22 cellular contexts compared by ENCODE assay signal in the genomic region with DNA sequence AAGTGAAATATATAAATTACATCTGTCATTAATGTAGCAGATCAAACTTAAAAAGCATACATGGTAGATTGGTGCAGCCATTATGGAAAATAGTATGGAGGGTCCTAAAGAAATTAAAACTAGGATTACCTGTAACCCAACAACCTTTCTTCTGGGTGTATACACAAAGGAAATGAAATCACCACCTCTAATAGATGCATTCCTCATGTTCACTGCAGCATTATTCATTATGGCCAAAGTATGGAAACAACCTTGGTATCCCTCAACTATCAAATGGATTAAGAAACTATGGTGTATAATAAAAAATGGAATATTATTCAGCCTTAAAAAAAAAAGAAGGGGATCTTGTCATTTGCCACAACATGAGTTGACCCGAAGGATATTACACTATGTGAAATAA. TPM values are rescaled to one million over a fixed set of nuclear protein-coding genes. Genes with fewer than 3 reads are reported as not detected.
A peak's percentile ranks its signal among the peaks of the same experiment; 100 is the strongest.
DNase-seq lines count a peak whose midpoint lies in the region; FAIRE-seq and TF ChIP-seq lines count a peak whose summit lies in the region.
"Had no signal": no experiment of that assay in that cellular context is flagged by ENCODE, and none has a peak within 500 bp of the region (broad histone marks: within the 10 kb centered on the region; RNA-seq: fewer than 3 reads in every experiment).

No MANE protein-coding gene starts in this region.

- peaks cover 52% of the 10 kb centered on the region for H3K4me1 Mint-ChIP-seq in HFFc6 (ENCODE audit: low read depth)
- H3K4me1 Mint-ChIP-seq: IgD-negative memory B cell had no signal

- no peaks in the 10 kb centered on the region for H3K9me3 ChIP-seq in mammary epithelial cell (replicated peaks; ENCODE audit: insufficient read depth, low read length)
- no peaks in the 10 kb centered on the region for H3K9me3 ChIP-seq in keratinocyte (ENCODE audit: control insufficient read depth, low read depth, low read length)
- H3K9me3 ChIP-seq: HAP-1, SJSA1 had no signal

- H3K4me1 ChIP-seq in mammary epithelial cell (ENCODE audit: insufficient read depth, low read length), result peaks cover 27% of the 10 kb centered on the region
- H3K4me1 ChIP-seq in keratinocyte (ENCODE audit: control insufficient read depth, extremely low read depth, insufficient read depth, low read length), result peaks cover 18% of the 10 kb centered on the region

- H3K27ac ChIP-seq in mammary epithelial cell (ENCODE audit: insufficient read depth, low read depth, low read length) (peak overlapping the region; percentile 96), keratinocyte (ENCODE audit: control insufficient read depth, insufficient read depth, low read length) (peak overlapping the region; percentile 84)
- H3K27ac ChIP-seq: C4-2B, RWPE1, SJSA1 had no signal

- no peak overlapping the region; the same call in 1 of the 2 replicates for H3K4me3 Mint-ChIP-seq in HFFc6
- H3K4me3 Mint-ChIP-seq: IgD-negative memory B cell had no signal

- H3K9me1 ChIP-seq in keratinocyte (ENCODE audit: control insufficient read depth, extremely low read depth, insufficient read depth, low read length), result peaks cover 3% of the 10 kb centered on the region

- H3K36me3 ChIP-seq in mammary epithelial cell (ENCODE audit: insufficient read depth, low read length) (no peaks in the 10 kb centered on the region), keratinocyte (ENCODE audit: control insufficient read depth in 2 of 2, extremely low read depth in 1 of 2, insufficient read depth in 2 of 2, low read length in 2 of 2) (no peaks in the 10 kb centered on the region)
- H3K36me3 ChIP-seq: HAP-1, SJSA1 had no signal

- dilution Hi-C loops in mammary epithelial cell (cut with HindIII; ENCODE audit: low sequenced_read_pairs) (no loop called here), keratinocyte (cut with MboI; ENCODE audit: extremely low pct_ligation_motif_present, low sequenced_read_pairs) (no loop called here)

- peaks cover 85% of the 10 kb centered on the region for H3K79me2 ChIP-seq in mammary epithelial cell (ENCODE audit: insufficient read depth, low read length)
- peaks cover 81% of the 10 kb centered on the region for H3K79me2 ChIP-seq in keratinocyte (ENCODE audit: control insufficient read depth, insufficient read depth, low read length)

- in situ Hi-C loops in mammary epithelial cell (cut with MboI; ENCODE audit: low sequenced_read_pairs in 2 of 2), result no loop called here

- WGBS in mammary epithelial cell (ENCODE audit: low coverage, missing lambda C conversion rate), result 90% methylated on average over 1 of the region's 1 CpG

- H3K27me3 ChIP-seq in mammary epithelial cell (ENCODE audit: insufficient read depth, low read length) (no peaks in the 10 kb centered on the region), keratinocyte (ENCODE audit: control insufficient read depth, extremely low read depth, insufficient read depth, low read length) (no peaks in the 10 kb centered on the region)
- H3K27me3 ChIP-seq: SJSA1 had no signal

- H3K4me3 ChIP-seq in mammary epithelial cell (replicated peaks in 1 of 3; ENCODE audit: insufficient read depth in 1 of 3, low read depth in 2 of 3, low read length in 3 of 3) (peak overlapping the region in 1 of 3 experiments; percentile 18), keratinocyte (ENCODE audit: control insufficient read depth in 2 of 3, extremely low read depth in 1 of 3, insufficient read depth in 2 of 3, low read depth in 1 of 3, low read length in 3 of 3) (no peak overlapping the region)
- H3K4me3 ChIP-seq: HAP-1, SJSA1 had no signal

- peak overlapping the region; percentile 76 for H3K27ac Mint-ChIP-seq in HFFc6
- H3K27ac Mint-ChIP-seq: IgD-negative memory B cell had no signal

- no TSS peak for BruUV-seq in mammary epithelial cell (replicated peaks; lab: Mats Ljungman, UMichigan)

- H3K4me2 ChIP-seq in mammary epithelial cell (ENCODE audit: insufficient read depth, low read depth, low read length) (peak overlapping the region; percentile 75), keratinocyte (ENCODE audit: control insufficient read depth, extremely low read depth, insufficient read depth, low read depth, low read length) (peak overlapping the region; percentile 79)

- H4K20me1 ChIP-seq in mammary epithelial cell (ENCODE audit: insufficient read depth, low read length) (no peaks in the 10 kb centered on the region), keratinocyte (ENCODE audit: control insufficient read depth, extremely low read depth, insufficient read depth, low read length) (no peaks in the 10 kb centered on the region)

- no peaks in the 10 kb centered on the region for H3K9me3 Mint-ChIP-seq in HFFc6

- H3K27me3 Mint-ChIP-seq in HFFc6 (ENCODE audit: insufficient read depth), result no peaks in the 10 kb centered on the region
- H3K27me3 Mint-ChIP-seq: IgD-negative memory B cell had no signal

- no peak for TF ChIP-seq CTCF in HFFc6 (IDR thresholded peaks at IDR 0.05)
- no peak for TF ChIP-seq CTCF in mammary epithelial cell (conservative IDR thresholded peaks at IDR 0.05 in 1 of 2, IDR thresholded peaks at IDR 0.05 in 1 of 2; ENCODE audit: extremely low read depth in 1 of 2, insufficient read depth in 1 of 2, low read depth in 1 of 2, low read length in 2 of 2)
- no peak for TF ChIP-seq CTCF in keratinocyte (optimal IDR thresholded peaks at IDR 0.05 in 1 of 3, IDR thresholded peaks at IDR 0.05 in 1 of 3, conservative IDR thresholded peaks at IDR 0.05 in 1 of 3; ENCODE audit: extremely low read depth in 1 of 3, insufficient read depth in 2 of 3, low read length in 3 of 3)

- CTCF ChIA-PET in mammary epithelial cell (lab: Charles Lee; ENCODE audit: low non-redundant PET), result no interaction called here

- DNase-seq in HFFc6, result no peak
- peak; percentile 31 for DNase-seq in mammary epithelial cell
- no peak for DNase-seq in keratinocyte (ENCODE audit: low read depth, low spot score)
- no peak for DNase-seq in stimulated activated CD4-positive, alpha-beta T cell treated with anti-CD3 and anti-CD28 coated beads, Interleukin-1b, Interleukin-23, amount 100 ng/mL, for 48 hours
- DNase-seq in NCI-H526 treated with DMSO at 0.1 percent for 48 hours (lab: John Stamatoyannopoulos, UW), result no peak
- DNase-seq in SIG-M5 (lab: John Stamatoyannopoulos, UW), result no peak
- no peak for DNase-seq in foreskin melanocyte
- DNase-seq: AML-193, DMS79, Kasumi-1, NCI-H1105, NCI-H1694 treated with DMSO at 0.1 percent for 48 hours, NCI-H2107, NCI-H2227 treated with DMSO at 0.1 percent for 48 hours, NCI-H510A treated with DMSO at 0.1 percent for 48 hours, NCI-H82 had no signal

- no peak for FAIRE-seq in keratinocyte (lab: Jason Lieb, UNC)
- FAIRE-seq: HTR-8/SVneo had no signal

- H3K9ac ChIP-seq in mammary epithelial cell (ENCODE audit: insufficient read depth, low read length) (no peak overlapping the region), keratinocyte (ENCODE audit: control insufficient read depth, extremely low read depth, insufficient read depth, low read length) (peak overlapping the region; percentile 49)

- H2AFZ ChIP-seq in mammary epithelial cell (ENCODE audit: low read depth, low read length) (no peak overlapping the region), keratinocyte (ENCODE audit: control insufficient read depth, low read length) (no peak overlapping the region)

- H3K36me3 Mint-ChIP-seq in HFFc6 (ENCODE audit: low read depth), result no peaks in the 10 kb centered on the region
- H3K36me3 Mint-ChIP-seq: IgD-negative memory B cell had no signal

- intact Hi-C loops in mammary epithelial cell (cut with micrococcal nuclease), result loop anchor here (1.0 kb wide), 3 partner anchors 14 to 74 kb away; a partner anchor contains a TSS

RNA-seq across cellular contexts. Expression of a gene that starts 13.7 kb away (rescaled TPM):
- total RNA-seq in HFFc6 (2021; fragmentation: NEBNext Ultra II Directional; extraction: Animal tissue kit (Norgen Biotek cat#: 25700)), result 10 to 100 TPM; 39.1 to 52.6 (median 48.3) TPM
- total RNA-seq in mammary epithelial cell, result 100 to 1,000 TPM in 1 of 2 donors, 10 to 100 TPM in 1; 72.9 to 118 TPM
- 20.0 TPM for polyA plus RNA-seq in mammary epithelial cell
- polyA minus RNA-seq in mammary epithelial cell, result 48.3 TPM
- polyA plus RNA-seq in keratinocyte, result 24.8 to 34.2 TPM (median 28.5 TPM) in 3 replicates
- polyA plus RNA-seq in keratinocyte (2011; ENCODE audit: low read depth), result 19.3 TPM
- 12.8 and 23.7 TPM in 2 replicates for polyA plus RNA-seq in keratinocyte (2011; cell fraction: cytosol; rRNA removed)
- polyA plus RNA-seq in keratinocyte (2011; cell fraction: nucleus; rRNA removed), result 59.3 and 60.4 TPM in 2 replicates
- 11.7 and 19.5 TPM in 2 replicates for polyA plus RNA-seq in keratinocyte (2012; ENCODE audit: low replicate concordance)
- polyA minus RNA-seq in keratinocyte, result 80.5 to 178 TPM (median 160 TPM) in 3 replicates
- 23.2 TPM for polyA minus RNA-seq in keratinocyte (2011; cell fraction: cytosol; rRNA and poly(A)+ RNA removed)
- 239 and 361 TPM in 2 replicates for polyA minus RNA-seq in keratinocyte (2011; cell fraction: nucleus; rRNA and poly(A)+ RNA removed)
- polyA plus RNA-seq: IgD-negative memory B cell had no signal
